9 cellular contexts compared by ENCODE assay signal in genomic region chr12:108854453-108855283, GRCh38. TPM values are rescaled to one million over a fixed set of nuclear protein-coding genes. Genes with fewer than 3 reads are reported as not detected.
A peak's percentile ranks its signal among the peaks of the same experiment; 100 is the strongest.
DNase-seq lines count a peak whose midpoint lies in the region; ATAC-seq and TF ChIP-seq lines count a peak whose summit lies in the region.
"Had no signal": no experiment of that assay in that cellular context is flagged by ENCODE, and none has a peak within 500 bp of the region (broad histone marks: within the 10 kb centered on the region; RNA-seq: fewer than 3 reads in every experiment).

No MANE protein-coding gene starts in this region.

- POLR2A ChIA-PET in RWPE1 (lab: Yijun Ruan, JAX; ENCODE audit: low non-redundant PET), result no interaction called here

- CTCF ChIA-PET in RWPE1 (lab: Yijun Ruan, JAX), result no interaction called here

- peak overlapping the region; percentile 97 for H3K27ac Mint-ChIP-seq in osteocyte (ENCODE audit: unreplicated experiment)

- peak overlapping the region; percentile 97 for H3K27ac ChIP-seq in RWPE1
- H3K27ac ChIP-seq: KMS-11 had no signal

- H3K4me3 Mint-ChIP-seq in osteocyte (ENCODE audit: unreplicated experiment), result peak overlapping the region; percentile 87

- peak overlapping the region; percentile 11 for H3K4me3 ChIP-seq in GM12865 (ENCODE audit: low read depth, low read length)

- DNase-seq in GM12865 (ENCODE audit: low read depth) (peak; percentile 84), RWPE1 (ENCODE audit: low spot score) (peak; percentile 84), erythroblast (lab: John Stamatoyannopoulos, UW) (peak; percentile 46 to 74), osteocyte (ENCODE audit: extremely low spot score, unreplicated experiment) (no peak), COR-L47 (lab: John Stamatoyannopoulos, UW) (no peak), LoVo (ENCODE audit: low spot score) (no peak)
- DNase-seq in activated CD4-positive, CD25-positive, alpha-beta regulatory T cell treated with anti-CD3 and anti-CD28 coated beads, Interleukin-2, amount 50 U/mL, for 72 hours, result no peak

- TF ChIP-seq CTCF in GM12865 (IDR thresholded peaks at IDR 0.05; ENCODE audit: insufficient read depth, low read depth, low read length, missing control alignments) (no peak), RWPE1 (conservative IDR thresholded peaks at IDR 0.05; ENCODE audit: low read depth) (no peak), osteocyte (IDR thresholded peaks at IDR 0.05) (no peak)

- peaks cover 25% of the 10 kb centered on the region for H3K36me3 Mint-ChIP-seq in osteocyte (ENCODE audit: unreplicated experiment)

- ATAC-seq in GM18909 (IDR thresholded peaks at IDR 0.05; ENCODE audit: poor library complexity, unreplicated experiment), result no peak

- no peak for TF ChIP-seq POLR2A in erythroblast (IDR thresholded peaks at IDR 0.05; ENCODE audit: low read length)

- no peaks in the 10 kb centered on the region for H3K9me3 Mint-ChIP-seq in osteocyte (ENCODE audit: unreplicated experiment)

- peaks cover 72% of the 10 kb centered on the region for H3K4me1 Mint-ChIP-seq in osteocyte (ENCODE audit: unreplicated experiment)

- no peaks in the 10 kb centered on the region for H3K27me3 Mint-ChIP-seq in osteocyte (ENCODE audit: unreplicated experiment)

RNA-seq across cellular contexts. Expression of gene SSH1, which starts 2.7 kb away (rescaled TPM):
- total RNA-seq in osteocyte, result 96.9 and 109 TPM in 2 replicates

RNA-seq across cellular contexts. Expression of gene DAO, which starts 25.2 kb away (rescaled TPM):
- not detected in 2 replicates for total RNA-seq in osteocyte

Comparison
In these comparisons a context has a peak if more than half of its experiments do, and no peak if none do; other contexts are left out.
1. DNase-seq: peak in GM12865 (single experiment), RWPE1 (single experiment) and erythroblast (2 of 2); none in osteocyte (single experiment), COR-L47 (single experiment), LoVo (single experiment) and activated CD4-positive, CD25-positive, alpha-beta regulatory T cell treated with anti-CD3 and anti-CD28 coated beads, Interleukin-2, amount 50 U/mL, for 72 hours (single experiment).